ENCODE assay signal across 1 cellular context in genomic region chr4:127963633-127964398, GRCh38.
A peak's percentile ranks its signal among the peaks of the same experiment; 100 is the strongest.
TF ChIP-seq lines count a peak whose summit lies in the region.
"Not testable (repeated sequence)": the region's sequence is repeated elsewhere in the genome, so short reads cannot be mapped to it uniquely, and the experiment has no call there.

No MANE protein-coding gene starts in this region.

TF ChIP-seq in K562, 482 proteins besides CTCF, POLR2A, EP300 and RAD21:
- 0 out of 2 replicates have a peak, but pooled peaks have one; percentile 50 for TF ChIP-seq E2F5 (CRISPR knock-in tag; IDR thresholded peaks at IDR 0.05)
- 0 out of 2 replicates have a peak, but pooled peaks have one; percentile 41 for TF ChIP-seq AFF4 (CRISPR knock-in tag; IDR thresholded peaks at IDR 0.05)
- TF ChIP-seq CREB1 (IDR thresholded peaks at IDR 0.05); NR2C2 (tag; IDR thresholded peaks at IDR 0.05); ATF3 (CRISPR knock-in tag; conservative IDR thresholded peaks at IDR 0.05): not testable (repeated sequence)
- TF ChIP-seq CREB1 (CRISPR knock-in tag; IDR thresholded peaks at IDR 0.05): 0 out of 2 replicates have a peak, but pooled peaks have one; percentile 16
- TF ChIP-seq NR2C2 (CRISPR knock-in tag; IDR thresholded peaks at IDR 0.05): peak; percentile 52; the same call in 1 of the 2 replicates
- TF ChIP-seq ATF3 (IDR thresholded peaks at IDR 0.05): 0 out of 2 replicates have a peak, but pooled peaks have one; percentile 7
- TF ChIP-seq MEIS2 (IDR thresholded peaks at IDR 0.05; ENCODE audit: partially characterized antibody): peak; percentile 24
- 0 out of 2 replicates have a peak, but pooled peaks have one; percentile 47 for TF ChIP-seq CC2D1A (IDR thresholded peaks at IDR 0.05)
- TF ChIP-seq ZBTB33 (CRISPR knock-in tag; IDR thresholded peaks at IDR 0.05): peak; percentile 97
- peak; percentile 90 for TF ChIP-seq CHAMP1 (IDR thresholded peaks at IDR 0.05)
- TF ChIP-seq KAT7 (CRISPR knock-in tag; IDR thresholded peaks at IDR 0.05; ENCODE audit: borderline replicate concordance): 0 out of 2 replicates have a peak, but pooled peaks have one; percentile 4
- TF ChIP-seq NFYB (IDR thresholded peaks at IDR 0.05; ENCODE audit: extremely low read depth, insufficient read length): peak; percentile 62
